8 cellular contexts compared by ENCODE assay signal in genomic region chr14:69612759-69613145, GRCh38. TPM values are rescaled to one million over a fixed set of nuclear protein-coding genes. Genes with fewer than 3 reads are reported as not detected.
DNase-seq lines count a peak whose midpoint lies in the region; ATAC-seq and TF ChIP-seq lines count a peak whose summit lies in the region.

No MANE protein-coding gene starts in this region.

- no peak for ATAC-seq in CD8-positive, alpha-beta T cell
- ATAC-seq in GM18909 (IDR thresholded peaks at IDR 0.05; ENCODE audit: poor library complexity, unreplicated experiment), result no peak
- ATAC-seq in GM18870 (IDR thresholded peaks at IDR 0.05; ENCODE audit: unreplicated experiment), result no peak

- H3K9me3 ChIP-seq in CD8-positive, alpha-beta T cell (ENCODE audit: low read length), result no peaks in the 10 kb centered on the region
- no peaks in the 10 kb centered on the region for H3K9me3 ChIP-seq in KOPT-K1 (ENCODE audit: insufficient read depth, low read length, poor library complexity, severe bottlenecking)
- no peaks in the 10 kb centered on the region for H3K9me3 ChIP-seq in mucosa of rectum (ENCODE audit: control insufficient read depth in 2 of 2, low read length in 2 of 2)

- no peaks in the 10 kb centered on the region for H3K36me3 ChIP-seq in CD8-positive, alpha-beta T cell (ENCODE audit: insufficient read depth, low read length)
- no peaks in the 10 kb centered on the region for H3K36me3 ChIP-seq in KOPT-K1 (ENCODE audit: insufficient read depth, low read length)
- no peaks in the 10 kb centered on the region for H3K36me3 ChIP-seq in mucosa of rectum (ENCODE audit: control insufficient read depth in 2 of 2, insufficient read depth in 2 of 2, low read length in 2 of 2)

- peak overlapping the region; percentile 62 for H3K27ac ChIP-seq in CD8-positive, alpha-beta T cell (ENCODE audit: low read depth, low read length)
- peak overlapping the region; percentile 58 for H3K27ac ChIP-seq in KOPT-K1 (ENCODE audit: low read depth, low read length, poor library complexity, severe bottlenecking)
- peak overlapping the region; percentile 92 to 94 for H3K27ac ChIP-seq in mucosa of rectum (ENCODE audit: low read depth in 2 of 2, low read length in 2 of 2)

- no peaks in the 10 kb centered on the region for H3K9me3 Mint-ChIP-seq in CD8-positive, alpha-beta T cell

- H3K4me1 ChIP-seq in CD8-positive, alpha-beta T cell (ENCODE audit: insufficient read depth, low read length), result peaks cover 67% of the 10 kb centered on the region
- peaks cover 49 to 57% of the 10 kb centered on the region in 2 donors for H3K4me1 ChIP-seq in mucosa of rectum (ENCODE audit: control insufficient read depth in 2 of 2, insufficient read depth in 2 of 2, low read length in 2 of 2)

- H3K4me3 Mint-ChIP-seq in CD8-positive, alpha-beta T cell, result peak overlapping the region; percentile 89

- H3K27me3 Mint-ChIP-seq in CD8-positive, alpha-beta T cell (ENCODE audit: low read depth), result no peaks in the 10 kb centered on the region

- intact Hi-C loops in CD8-positive, alpha-beta T cell (cut with DNase I, micrococcal nuclease), result loop anchor here (1.0 to 10.0 kb wide), 7 partner anchors 13 to 1292 kb away; partner anchors contain the start of genes ERH (in 1 of the 2), MAP3K9 (in 1 of the 2), MED6 (in 1 of the 2) and PCNX1 (in 1 of the 2)

- no peaks in the 10 kb centered on the region for H3K27me3 ChIP-seq in CD8-positive, alpha-beta T cell (ENCODE audit: insufficient read depth, low read length)
- no peaks in the 10 kb centered on the region for H3K27me3 ChIP-seq in mucosa of rectum (ENCODE audit: control insufficient read depth in 2 of 2, insufficient read depth in 2 of 2, low read length in 2 of 2)

- no peak for TF ChIP-seq CTCF in CD8-positive, alpha-beta T cell (IDR thresholded peaks at IDR 0.05)
- TF ChIP-seq CTCF in cardiac fibroblast (IDR thresholded peaks at IDR 0.05; ENCODE audit: low read depth, low read length), result peak; percentile 7
- TF ChIP-seq CTCF in GM20000 (IDR thresholded peaks at IDR 0.05; ENCODE audit: extremely low read depth, missing control alignments), result no peak

- peaks cover 68% of the 10 kb centered on the region for H3K4me1 Mint-ChIP-seq in CD8-positive, alpha-beta T cell (ENCODE audit: low read depth)

- peak overlapping the region; percentile 100 for H3K27ac Mint-ChIP-seq in CD8-positive, alpha-beta T cell

- POLR2A ChIA-PET in CD8-positive, alpha-beta T cell (lab: Charles Lee), result interaction anchor here (1.0 to 5.0 kb wide), 5 partner anchors 12 to 156 kb away, joined by 3 to 38 read pairs (median 4); partner anchors contain the start of gene SRSF5

- CTCF ChIA-PET in CD8-positive, alpha-beta T cell (lab: Charles Lee), result interaction anchor here (1.3 to 2.4 kb wide), 7 partner anchors 11 to 118 kb away, joined by 3 to 10 read pairs (median 6); no protein-coding TSS in a partner anchor

- peaks cover 5% of the 10 kb centered on the region for H3K36me3 Mint-ChIP-seq in CD8-positive, alpha-beta T cell

- H3K4me3 ChIP-seq in CD8-positive, alpha-beta T cell (ENCODE audit: low read depth, low read length), result peak overlapping the region; percentile 57
- H3K4me3 ChIP-seq in cardiac fibroblast (replicated peaks in 1 of 2; ENCODE audit: low read depth in 2 of 2, low read length in 2 of 2) (peak overlapping the region; percentile 82 to 92), mucosa of rectum (ENCODE audit: low read length in 2 of 2) (peak overlapping the region; percentile 58 to 89)

- peak overlapping the region; percentile 90 to 95 for H3K9ac ChIP-seq in mucosa of rectum (ENCODE audit: low read depth in 1 of 2, low read length in 2 of 2)

- no peak for DNase-seq in CD8-positive, alpha-beta T cell
- peak; percentile 31 to 40 for DNase-seq in cardiac fibroblast (ENCODE audit: low read depth in 2 of 2)
- no peak for DNase-seq in mucosa of gallbladder (ENCODE audit: low spot score)
- DNase-seq in GM20000 (ENCODE audit: low spot score), result no peak

RNA-seq across cellular contexts. Expression of gene SUSD6, which starts 1.4 kb away (rescaled TPM):
- 10 to 100 TPM; 86.4 to 92.2 TPM for total RNA-seq in CD8-positive, alpha-beta T cell
- 85.1 TPM for total RNA-seq in mucosa of gallbladder

RNA-seq across cellular contexts. Expression of gene CCDC177, which starts 38.1 kb away (rescaled TPM):
- not detected for total RNA-seq in CD8-positive, alpha-beta T cell
- total RNA-seq in mucosa of gallbladder, result not detected

Comparison
In these comparisons a context has a peak if more than half of its experiments do, and no peak if none do; other contexts are left out.
1. DNase-seq: peak in cardiac fibroblast (2 of 2); none in CD8-positive, alpha-beta T cell (0 of 7), mucosa of gallbladder (single experiment) and GM20000 (single experiment).
2. Peak in every context shown above with its lines, with median percentiles within 50 percentile points of each other: H3K27ac ChIP-seq and H3K4me3 ChIP-seq.